Comparison of ENCODE assay signal across 11 cellular contexts in the genomic region with DNA sequence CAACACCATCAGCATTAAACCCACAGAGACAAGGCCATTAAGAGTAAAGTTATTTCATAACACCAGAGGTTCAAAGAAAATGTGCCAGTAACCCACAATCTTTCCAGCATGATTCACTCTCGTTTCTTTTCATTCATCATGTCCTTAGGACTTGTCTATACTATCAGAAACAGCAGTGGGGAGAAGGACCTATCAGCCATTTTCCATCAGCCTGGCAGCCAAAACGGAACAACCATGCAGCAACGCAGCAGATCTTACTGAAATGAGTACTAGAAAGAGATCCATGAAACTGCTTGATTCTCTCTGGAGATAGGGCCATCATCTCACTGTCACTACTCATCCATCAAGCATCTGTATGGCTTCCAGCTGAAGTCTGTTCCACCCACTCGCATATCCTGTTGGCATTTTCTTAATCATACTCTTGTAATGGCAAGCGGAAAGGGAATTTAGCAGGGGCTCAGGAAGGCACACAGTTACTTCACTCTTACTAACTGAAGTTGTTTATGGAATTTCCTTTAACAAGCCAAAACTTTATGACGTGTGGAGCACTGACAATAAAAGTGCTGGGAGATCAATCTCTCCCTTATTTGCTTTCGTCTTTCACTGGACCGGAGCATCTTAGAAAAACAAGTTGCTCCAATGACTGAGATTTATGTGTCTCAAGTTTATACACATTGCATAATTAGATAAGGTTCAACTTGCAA.
DNase-seq lines count a peak whose midpoint lies in the region; ATAC-seq and TF ChIP-seq lines count a peak whose summit lies in the region.
"Had no signal": no experiment of that assay in that cellular context is flagged by ENCODE, and none has a peak within 500 bp of the region (broad histone marks: within the 10 kb centered on the region; RNA-seq: fewer than 3 reads in every experiment).

No MANE protein-coding gene starts in this region.

- POLR2A ChIA-PET in PC-9 (lab: Charles Lee; ENCODE audit: unreplicated experiment): no interaction called here

- H3F3A ChIP-seq in PC-9 (ENCODE audit: insufficient read depth, low read depth): peaks cover 7% of the 10 kb centered on the region; the same call in 1 of the 2 replicates

- BruUV-seq in PC-9 (replicated peaks; lab: Mats Ljungman, UMichigan): no TSS peak

- CTCF ChIA-PET in PC-9 (lab: Charles Lee): no interaction called here

- H3K9me2 ChIP-seq in PC-9 (ENCODE audit: insufficient read depth): no peaks in the 10 kb centered on the region

- H3K27me3 ChIP-seq in PC-9 (ENCODE audit: insufficient read depth, low read depth): no peaks in the 10 kb centered on the region

- 0 out of 2 replicates have a peak, but pooled peaks cover 3% of the 10 kb centered on the region for H3K9me3 ChIP-seq in PC-9 (ENCODE audit: insufficient read depth, low read depth)

- no peak for ATAC-seq in left ventricle myocardium superior
- ATAC-seq in HG03280 (IDR thresholded peaks at IDR 0.05; ENCODE audit: unreplicated experiment): no peak

- H2AFZ ChIP-seq in PC-9: no peak overlapping the region

- H4K20me1 ChIP-seq in PC-9 (ENCODE audit: insufficient read depth): no peaks in the 10 kb centered on the region

- DNase-seq in activated CD4-positive, alpha-beta T cell treated with anti-CD3 and anti-CD28 coated beads for 48 hours: peak; percentile 58
- DNase-seq in activated CD4-positive, alpha-beta T cell treated with anti-CD3 and anti-CD28 coated beads for 1 hour: no peak
- no peak for DNase-seq in PC-9
- DNase-seq in fibroblast of mammary gland (ENCODE audit: low read depth): peak; percentile 85
- peak; percentile 56 for DNase-seq in skeletal muscle cell (ENCODE audit: low read depth)
- DNase-seq in left ventricle myocardium superior: no peak
- no peak for DNase-seq in activated CD8-positive, alpha-beta memory T cell treated with anti-CD3 and anti-CD28 coated beads, Interleukin-2, amount 50 U/mL, for 48 hours
- DNase-seq: activated gamma-delta T cell, erythroblast, NCI-H82 had no signal

- H3K4me2 ChIP-seq in PC-9: peak overlapping the region; percentile 49; the same call in 1 of the 2 replicates

- H3K4me3 ChIP-seq in PC-9: no peak overlapping the region
- H3K4me3 ChIP-seq in fibroblast of mammary gland (ENCODE audit: control insufficient read depth, low read depth, low read length): no peak overlapping the region
- no peak overlapping the region for H3K4me3 ChIP-seq in skeletal muscle cell (ENCODE audit: low read depth, low read length)

- H3K4me1 ChIP-seq in PC-9 (replicated peaks; ENCODE audit: insufficient read depth): peaks cover 17% of the 10 kb centered on the region

- no peaks in the 10 kb centered on the region for H3K36me3 ChIP-seq in PC-9 (ENCODE audit: low read depth)

- TF ChIP-seq CTCF in PC-9 (conservative IDR thresholded peaks at IDR 0.05): no peak
- TF ChIP-seq CTCF in fibroblast of mammary gland (conservative IDR thresholded peaks at IDR 0.05; ENCODE audit: control insufficient read depth, insufficient read depth, low read depth, low read length): no peak

- peak overlapping the region; percentile 12; the same call in 1 of the 2 replicates for H3K27ac ChIP-seq in PC-9

- no peaks in the 10 kb centered on the region for H3K79me2 ChIP-seq in PC-9 (ENCODE audit: low read depth)

- intact Hi-C loops in PC-9 (cut with micrococcal nuclease; ENCODE audit: unreplicated experiment) (no loop called here), left ventricle myocardium superior (cut with micrococcal nuclease) (no loop called here)

Comparison
In these comparisons a context has a peak if more than half of its experiments do, and no peak if none do; other contexts are left out.
1. DNase-seq: peak in activated CD4-positive, alpha-beta T cell treated with anti-CD3 and anti-CD28 coated beads for 48 hours (single experiment), fibroblast of mammary gland (single experiment) and skeletal muscle cell (single experiment); none in activated CD4-positive, alpha-beta T cell treated with anti-CD3 and anti-CD28 coated beads for 1 hour (single experiment), PC-9 (0 of 2), left ventricle myocardium superior (single experiment) and activated CD8-positive, alpha-beta memory T cell treated with anti-CD3 and anti-CD28 coated beads, Interleukin-2, amount 50 U/mL, for 48 hours (single experiment).